In the genomic region with DNA sequence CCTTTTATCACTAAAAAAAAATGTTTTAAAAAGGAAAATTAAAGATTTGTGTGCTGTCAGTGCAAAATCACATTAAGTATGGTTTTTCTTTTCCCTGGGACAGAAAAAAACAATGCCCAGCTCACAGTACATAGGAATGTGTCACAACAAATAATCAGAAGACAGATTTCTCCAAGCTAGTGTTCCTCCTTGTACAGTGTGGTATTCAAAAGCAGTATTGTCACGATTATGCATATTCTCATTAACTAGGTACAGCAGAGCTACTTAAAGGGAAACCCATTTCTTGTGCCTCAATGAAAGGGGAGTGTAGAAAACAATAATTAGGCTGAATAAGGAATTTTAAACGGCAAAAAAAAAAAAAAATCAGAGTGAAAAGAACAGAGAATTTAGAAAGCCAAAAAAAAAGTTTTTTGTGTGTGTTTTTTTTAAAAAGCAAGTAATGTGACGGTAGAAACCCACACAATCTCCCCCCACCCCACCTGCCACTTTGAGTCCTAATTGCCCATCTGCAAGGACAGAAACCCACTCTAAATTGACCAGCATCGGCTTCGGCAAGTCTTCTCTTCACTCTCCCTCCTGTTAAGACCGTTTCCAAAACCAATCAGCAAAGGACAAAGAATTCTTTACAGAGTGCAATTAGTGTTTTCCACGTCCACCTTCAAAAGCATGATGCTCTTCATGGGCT, we compare ENCODE assay signal across 22 cellular contexts. TPM values are rescaled to one million over a fixed set of nuclear protein-coding genes. Genes with fewer than 3 reads are reported as not detected.
DNase-seq lines count a peak whose midpoint lies in the region; ATAC-seq and TF ChIP-seq lines count a peak whose summit lies in the region.
"Had no signal": no experiment of that assay in that cellular context is flagged by ENCODE, and none has a peak within 500 bp of the region (broad histone marks: within the 10 kb centered on the region; RNA-seq: fewer than 3 reads in every experiment).

No MANE protein-coding gene starts in this region.

- DNase-seq in H9 (no peak), smooth muscle cell (lab: John Stamatoyannopoulos, UW; ENCODE audit: unreplicated experiment) (no peak), WERI-Rb-1 (no peak), natural killer cell (no peak), foreskin keratinocyte (no peak)
- DNase-seq: activated CD4-positive, alpha-beta memory T cell treated with anti-CD3 and anti-CD28 coated beads, Interleukin-2, amount 10 ng/mL, durations not matched to agents 7 days and 5 days; activated naive CD4-positive, alpha-beta T cell treated with anti-CD3 and anti-CD28 coated beads for 36 hours; activated T-cell treated with anti-CD3 and anti-CD28 coated beads, Interleukin-2, amount 50 U/mL, for 1 hour; DMS79 treated with DMSO at 0.1 percent for 48 hours; effector memory CD8-positive, alpha-beta T cell; mucosa of descending colon; NCI-H1930; NCI-H345; SJCRH30 had no signal

- H3K9me3 Mint-ChIP-seq in H9 (peaks cover 0 to 3% of the 10 kb centered on the region in 2 experiments; a peak in 2 of 5 replicates), natural killer cell (no peaks in the 10 kb centered on the region)
- no peaks in the 10 kb centered on the region for H3K9me3 Mint-ChIP-seq in activated T-helper 17 cell treated with anti-CD3 and anti-CD28 coated beads, Interleukin-2, amount 50 U/mL, for 72 hours
- H3K9me3 Mint-ChIP-seq: activated CD4-positive, alpha-beta memory T cell treated with anti-CD3 and anti-CD28 coated beads, Interleukin-2, amount 10 ng/mL, durations not matched to agents 7 days and 5 days; activated naive CD4-positive, alpha-beta T cell treated with anti-CD3 and anti-CD28 coated beads for 36 hours; effector memory CD8-positive, alpha-beta T cell had no signal

- H3K9me3 ChIP-seq in H9 (ENCODE audit: control insufficient read depth, low read depth, low read length) (no peaks in the 10 kb centered on the region), mesodermal cell (ENCODE audit: control insufficient read depth, low read length) (no peaks in the 10 kb centered on the region), smooth muscle cell (replicated peaks; ENCODE audit: low read depth) (no peaks in the 10 kb centered on the region), WERI-Rb-1 (ENCODE audit: severe bottlenecking) (no peaks in the 10 kb centered on the region)
- H3K9me3 ChIP-seq: ascending aorta, mucosa of descending colon, SJCRH30, thoracic aorta had no signal

- ATAC-seq in activated T-helper 17 cell treated with anti-CD3 and anti-CD28 coated beads, Interleukin-2, amount 50 U/mL, for 72 hours (replicated peaks), result no peak
- no peak for ATAC-seq in GM18867 (IDR thresholded peaks at IDR 0.05; ENCODE audit: unreplicated experiment)
- no peak for ATAC-seq in natural killer cell
- no peak for ATAC-seq in foreskin keratinocyte
- ATAC-seq: effector memory CD8-positive, alpha-beta T cell; left lobe of liver had no signal

- H3K79me2 ChIP-seq in H9 (ENCODE audit: insufficient read depth, low read length) (no peaks in the 10 kb centered on the region), smooth muscle cell (ENCODE audit: low read depth) (no peaks in the 10 kb centered on the region)

- intact Hi-C loops in natural killer cell (cut with micrococcal nuclease), result no loop called here

- H2BK120ac ChIP-seq in H9 (ENCODE audit: low read depth, low read length, poor library complexity, severe bottlenecking), result no peak overlapping the region

- no peak overlapping the region for H2BK15ac ChIP-seq in H9 (ENCODE audit: low read depth, low read length)

- H4K20me1 ChIP-seq in H9 (ENCODE audit: control insufficient read depth, insufficient read depth, insufficient read length) (no peaks in the 10 kb centered on the region), smooth muscle cell (ENCODE audit: low read depth) (no peaks in the 10 kb centered on the region)

- no peak overlapping the region for H2AK5ac ChIP-seq in H9 (ENCODE audit: insufficient read length, low read length)

- H3K79me1 ChIP-seq in H9 (ENCODE audit: insufficient read depth, low read depth, low read length, poor library complexity, severe bottlenecking), result no peaks in the 10 kb centered on the region

- H3K14ac ChIP-seq in H9 (ENCODE audit: insufficient read depth, low read length), result no peak overlapping the region

- H3K36me3 Mint-ChIP-seq in H9 (ENCODE audit: insufficient read depth in 1 of 3, low read depth in 3 of 3) (peaks cover 3 to 7% (median 7%) of the 10 kb centered on the region in 3 experiments), natural killer cell (peaks cover 10% of the 10 kb centered on the region)
- H3K36me3 Mint-ChIP-seq in activated T-helper 17 cell treated with anti-CD3 and anti-CD28 coated beads, Interleukin-2, amount 50 U/mL, for 72 hours (ENCODE audit: low read depth), result peaks cover 92% of the 10 kb centered on the region

- H3K4me3 ChIP-seq in mesodermal cell (ENCODE audit: extremely low read depth, insufficient read depth, low read length, poor library complexity, severe bottlenecking) (no peak overlapping the region), smooth muscle cell (no peak overlapping the region), WERI-Rb-1 (ENCODE audit: low read depth, low read length) (no peak overlapping the region)
- H3K4me3 ChIP-seq: ascending aorta, mucosa of descending colon, PC-9, SJCRH30, thoracic aorta had no signal

- H4K91ac ChIP-seq in H9 (ENCODE audit: insufficient read length, low read depth, low read length), result no peak overlapping the region

- H3F3A ChIP-seq in smooth muscle cell (ENCODE audit: low read depth), result peaks cover 2% of the 10 kb centered on the region

- TF ChIP-seq CTCF in H9 (conservative IDR thresholded peaks at IDR 0.05) (no peak), smooth muscle cell (IDR thresholded peaks at IDR 0.05; ENCODE audit: borderline replicate concordance, insufficient read depth, poor library complexity, severe bottlenecking) (no peak), WERI-Rb-1 (IDR thresholded peaks at IDR 0.05; ENCODE audit: low read depth, low read length) (no peak), natural killer cell (IDR thresholded peaks at IDR 0.05) (no peak), foreskin keratinocyte (conservative IDR thresholded peaks at IDR 0.05) (no peak)

- H3K27ac Mint-ChIP-seq in H9 (peak overlapping the region in 2 of 3 experiments; percentile 11 to 93; a peak in 3 of 7 replicates), natural killer cell (peak overlapping the region in 1 of 2 donors; percentile 28)
- peak overlapping the region; percentile 13 for H3K27ac Mint-ChIP-seq in activated T-helper 17 cell treated with anti-CD3 and anti-CD28 coated beads, Interleukin-2, amount 50 U/mL, for 72 hours
- H3K27ac Mint-ChIP-seq: activated CD4-positive, alpha-beta memory T cell treated with anti-CD3 and anti-CD28 coated beads, Interleukin-2, amount 10 ng/mL, durations not matched to agents 7 days and 5 days; activated naive CD4-positive, alpha-beta T cell treated with anti-CD3 and anti-CD28 coated beads for 36 hours had no signal

- H3K56ac ChIP-seq in H9 (ENCODE audit: insufficient read length, low read depth, low read length), result no peak overlapping the region

- H3K4me3 Mint-ChIP-seq in H9 (no peak overlapping the region), natural killer cell (no peak overlapping the region)
- no peak overlapping the region for H3K4me3 Mint-ChIP-seq in activated T-helper 17 cell treated with anti-CD3 and anti-CD28 coated beads, Interleukin-2, amount 50 U/mL, for 72 hours
- H3K4me3 Mint-ChIP-seq: activated CD4-positive, alpha-beta memory T cell treated with anti-CD3 and anti-CD28 coated beads, Interleukin-2, amount 10 ng/mL, durations not matched to agents 7 days and 5 days; activated naive CD4-positive, alpha-beta T cell treated with anti-CD3 and anti-CD28 coated beads for 36 hours; effector memory CD8-positive, alpha-beta T cell had no signal

- H3K4me2 ChIP-seq in H9 (ENCODE audit: insufficient read depth, insufficient read length, low read length), result no peak overlapping the region
- peak overlapping the region; percentile 49 for H3K4me2 ChIP-seq in smooth muscle cell
- H3K4me2 ChIP-seq: KMS-11, PC-9 had no signal

- no CpG with 5 or more reads among the region's 7 CpGs for WGBS in H9 (ENCODE audit: extremely low coverage, insufficient read length, low lambda C conversion rate)
- 80 to 84% methylated on average over 1 to 4 of the region's 7 CpGs for WGBS in mesodermal cell (ENCODE audit: insufficient coverage in 2 of 2), 2 experiments
- 58% methylated on average over 7 of the region's 7 CpGs for WGBS in smooth muscle cell (ENCODE audit: low lambda C conversion rate)

- no peak overlapping the region for H3K18ac ChIP-seq in H9 (ENCODE audit: insufficient read length, low read depth, low read length)

- no peak overlapping the region for H3T11ph ChIP-seq in H9 (ENCODE audit: low read length)

- no peak overlapping the region for H3K23ac ChIP-seq in H9 (ENCODE audit: insufficient read length, low read depth, low read length)

- no peak overlapping the region for H2BK20ac ChIP-seq in H9 (ENCODE audit: low read depth, low read length, poor library complexity, severe bottlenecking)

- H2AFZ ChIP-seq in H9 (ENCODE audit: low read length) (no peak overlapping the region), smooth muscle cell (ENCODE audit: low read depth) (no peak overlapping the region)
- H2AFZ ChIP-seq: PC-9 had no signal

- no peak overlapping the region for H3K4ac ChIP-seq in H9 (ENCODE audit: low read depth, low read length)

- no peak overlapping the region for H4K5ac ChIP-seq in H9 (ENCODE audit: insufficient read length, low read depth, low read length)

- H3K27me3 ChIP-seq in H9 (ENCODE audit: insufficient read depth, low read length) (no peaks in the 10 kb centered on the region), smooth muscle cell (ENCODE audit: low read depth) (no peaks in the 10 kb centered on the region), WERI-Rb-1 (ENCODE audit: insufficient read depth, low read depth, severe bottlenecking) (no peaks in the 10 kb centered on the region), foreskin keratinocyte (no peaks in the 10 kb centered on the region)
- H3K27me3 ChIP-seq: ascending aorta, SJCRH30 had no signal

- no peak overlapping the region for H2BK12ac ChIP-seq in H9 (ENCODE audit: insufficient read length, low read depth, low read length)

- H3K23me2 ChIP-seq in H9 (ENCODE audit: insufficient read length, low read depth, low read length, poor library complexity, severe bottlenecking), result no peaks in the 10 kb centered on the region

- H3K27me3 Mint-ChIP-seq in H9 (ENCODE audit: low read depth) (no peaks in the 10 kb centered on the region), natural killer cell (ENCODE audit: low read depth in 2 of 2) (no peaks in the 10 kb centered on the region)
- H3K27me3 Mint-ChIP-seq in activated T-helper 17 cell treated with anti-CD3 and anti-CD28 coated beads, Interleukin-2, amount 50 U/mL, for 72 hours, result no peaks in the 10 kb centered on the region
- H3K27me3 Mint-ChIP-seq: activated CD4-positive, alpha-beta memory T cell treated with anti-CD3 and anti-CD28 coated beads, Interleukin-2, amount 10 ng/mL, durations not matched to agents 7 days and 5 days; effector memory CD8-positive, alpha-beta T cell had no signal

- no peak overlapping the region for H2BK5ac ChIP-seq in H9 (ENCODE audit: insufficient read length, low read length)

- H3K27ac ChIP-seq in H9 (ENCODE audit: insufficient read length, low read depth, low read length) (no peak overlapping the region), mesodermal cell (ENCODE audit: low read depth, low read length, severe bottlenecking) (peak overlapping the region; percentile 50), smooth muscle cell (ENCODE audit: low read depth) (no peak overlapping the region), WERI-Rb-1 (no peak overlapping the region), foreskin keratinocyte (no peak overlapping the region)
- H3K27ac ChIP-seq: ascending aorta, KMS-11, PC-9, SJCRH30, thoracic aorta had no signal

- no peak overlapping the region for H4K8ac ChIP-seq in H9 (replicated peaks; ENCODE audit: insufficient read length, low read depth, low read length)

- peaks cover 4% of the 10 kb centered on the region; the same call in 1 of the 2 replicates for H3K4me1 ChIP-seq in H9 (ENCODE audit: insufficient read depth, low read length)
- H3K4me1 ChIP-seq in mesodermal cell (ENCODE audit: control insufficient read depth, insufficient read depth, low read length, poor library complexity, severe bottlenecking), result peaks cover 56% of the 10 kb centered on the region
- H3K4me1 ChIP-seq in smooth muscle cell (ENCODE audit: low read depth), result peaks cover 21% of the 10 kb centered on the region
- H3K4me1 ChIP-seq in foreskin keratinocyte, result peaks cover 24% of the 10 kb centered on the region
- H3K4me1 ChIP-seq: SJCRH30 had no signal

- no peaks in the 10 kb centered on the region for H3K36me3 ChIP-seq in mesodermal cell (ENCODE audit: control insufficient read depth, insufficient read depth, low read length)
- no peaks in the 10 kb centered on the region for H3K36me3 ChIP-seq in smooth muscle cell (ENCODE audit: low read depth)
- no peaks in the 10 kb centered on the region for H3K36me3 ChIP-seq in WERI-Rb-1
- H3K36me3 ChIP-seq: ascending aorta, SJCRH30, thoracic aorta had no signal

- H3K4me1 Mint-ChIP-seq in H9 (peaks cover 34 to 38% of the 10 kb centered on the region in 2 experiments), natural killer cell (peaks cover 7 to 15% of the 10 kb centered on the region in 2 donors)
- peaks cover 5% of the 10 kb centered on the region for H3K4me1 Mint-ChIP-seq in activated T-helper 17 cell treated with anti-CD3 and anti-CD28 coated beads, Interleukin-2, amount 50 U/mL, for 72 hours

- H3K9ac ChIP-seq in H9 (ENCODE audit: extremely low read depth, insufficient read length, low read length), result no peak overlapping the region
- no peak overlapping the region for H3K9ac ChIP-seq in smooth muscle cell (ENCODE audit: low read depth)
- H3K9ac ChIP-seq: KMS-11 had no signal

RNA-seq across cellular contexts. Expression of gene EIF4E3, which starts 41.0 kb away (rescaled TPM):
- total RNA-seq in H9 (2021) (12.9 and 13.1 TPM in 2 replicates), smooth muscle cell (2.2 and 3.5 TPM in 2 replicates), natural killer cell (10 to 100 TPM; 44.9 to 52.2 (median 46.7) TPM), foreskin keratinocyte (2.1 and 2.6 TPM in 2 replicates)
- total RNA-seq in activated T-helper 17 cell treated with anti-CD3 and anti-CD28 coated beads, Interleukin-2, amount 50 U/mL, for 72 hours, result 10 to 100 TPM; 25.3 to 27.4 TPM
- polyA plus RNA-seq in mesodermal cell (2013, experiment 1 of 2), result 5.1 TPM
- 4.7 TPM for polyA plus RNA-seq in mesodermal cell (2013, experiment 2 of 2)
- polyA plus RNA-seq in smooth muscle cell (2.3 and 2.8 TPM in 2 replicates), foreskin keratinocyte (1.3 and 1.7 TPM in 2 replicates)
- total RNA-seq: PC-9 had no signal
